In genomic region chr22:21726650-21727049, GRCh38 we compare ENCODE assay signal across 8 cellular contexts. TPM values are rescaled to one million over a fixed set of nuclear protein-coding genes. Genes with fewer than 3 reads are reported as not detected.
DNase-seq lines count a peak whose midpoint lies in the region; ATAC-seq, FAIRE-seq and TF ChIP-seq lines count a peak whose summit lies in the region.

No MANE protein-coding gene starts in this region.

- H3K4me1 Mint-ChIP-seq in astrocyte (ENCODE audit: low read depth, unreplicated experiment): no peaks in the 10 kb centered on the region
- H3K4me1 Mint-ChIP-seq in neural progenitor cell: peaks cover 5% of the 10 kb centered on the region

- H3K4me3 ChIP-seq in astrocyte (ENCODE audit: insufficient read depth, low read depth, low read length) (no peak overlapping the region), neural progenitor cell (no peak overlapping the region), ovary (no peak overlapping the region), ascending aorta (no peak overlapping the region)

- DNase-seq in activated CD4-positive, CD25-positive, alpha-beta regulatory T cell (lab: John Stamatoyannopoulos, UW): no peak
- DNase-seq in NCI-H460 (ENCODE audit: extremely low read depth, low read depth) (peak; percentile 27), astrocyte (ENCODE audit: low read depth) (no peak), neural progenitor cell (ENCODE audit: low spot score) (peak; percentile 81), ovary (no peak), ascending aorta (ENCODE audit: low spot score in 2 of 2) (no peak)

- H3K79me2 ChIP-seq in astrocyte (ENCODE audit: insufficient read depth, low read length) (no peaks in the 10 kb centered on the region), neural progenitor cell (ENCODE audit: low read depth) (peaks cover 53% of the 10 kb centered on the region)

- H3K4me1 ChIP-seq in astrocyte (ENCODE audit: insufficient read depth, low read length) (no peaks in the 10 kb centered on the region), neural progenitor cell (no peaks in the 10 kb centered on the region), ovary (ENCODE audit: insufficient read depth) (peaks cover 3% of the 10 kb centered on the region), ascending aorta (no peaks in the 10 kb centered on the region)

- no peaks in the 10 kb centered on the region for H3K9me3 Mint-ChIP-seq in astrocyte (ENCODE audit: unreplicated experiment)
- no peaks in the 10 kb centered on the region for H3K9me3 Mint-ChIP-seq in neural progenitor cell

- no peaks in the 10 kb centered on the region for H3K36me3 ChIP-seq in astrocyte (ENCODE audit: insufficient read depth, low read length)
- H3K36me3 ChIP-seq in neural progenitor cell: no peaks in the 10 kb centered on the region
- H3K36me3 ChIP-seq in ovary: no peaks in the 10 kb centered on the region
- no peaks in the 10 kb centered on the region for H3K36me3 ChIP-seq in ascending aorta

- H3K27ac Mint-ChIP-seq in astrocyte (ENCODE audit: unreplicated experiment) (no peak overlapping the region), neural progenitor cell (no peak overlapping the region)

- no peaks in the 10 kb centered on the region for H3K9me3 ChIP-seq in astrocyte (ENCODE audit: insufficient read depth, low read depth, low read length)
- H3K9me3 ChIP-seq in neural progenitor cell (ENCODE audit: low read depth): no peaks in the 10 kb centered on the region
- no peaks in the 10 kb centered on the region for H3K9me3 ChIP-seq in ovary
- no peaks in the 10 kb centered on the region for H3K9me3 ChIP-seq in ascending aorta

- WGBS in ovary, 3 donors: 85 to 88% (median 87%) methylated on average over 5 of the region's 5 CpGs

- FAIRE-seq in astrocyte (lab: Jason Lieb, UNC): no peak

- H3K27me3 ChIP-seq in astrocyte (ENCODE audit: insufficient read depth, low read length) (no peaks in the 10 kb centered on the region), neural progenitor cell (no peaks in the 10 kb centered on the region), ovary (no peaks in the 10 kb centered on the region), ascending aorta (no peaks in the 10 kb centered on the region)

- peak; percentile 32 to 56 for ATAC-seq in activated CD4-positive, CD25-positive, alpha-beta regulatory T cell treated with anti-CD3 and anti-CD28 coated beads, Interleukin-2, amount 50 U/mL, for 24 hours
- ATAC-seq in GM19467 (IDR thresholded peaks at IDR 0.05; ENCODE audit: unreplicated experiment): no peak

- H3K36me3 Mint-ChIP-seq in astrocyte (ENCODE audit: low read depth, unreplicated experiment): no peaks in the 10 kb centered on the region
- no peaks in the 10 kb centered on the region for H3K36me3 Mint-ChIP-seq in neural progenitor cell

- H4K20me1 ChIP-seq in astrocyte (ENCODE audit: insufficient read depth, low read length): no peaks in the 10 kb centered on the region
- H4K20me1 ChIP-seq in neural progenitor cell (ENCODE audit: low read depth): peaks cover 65% of the 10 kb centered on the region

- no peak overlapping the region for H3K4me2 ChIP-seq in astrocyte (ENCODE audit: low read length)
- H3K4me2 ChIP-seq in neural progenitor cell: no peak overlapping the region

- H2AFZ ChIP-seq in astrocyte (ENCODE audit: low read depth, low read length) (no peak overlapping the region), neural progenitor cell (replicated peaks) (no peak overlapping the region)

- no peak overlapping the region for H3K9ac ChIP-seq in astrocyte (ENCODE audit: low read length)
- H3K9ac ChIP-seq in neural progenitor cell: no peak overlapping the region

- no peak for TF ChIP-seq EP300 in ovary (IDR thresholded peaks at IDR 0.05)

- TF ChIP-seq CTCF in astrocyte (IDR thresholded peaks at IDR 0.05; ENCODE audit: insufficient read depth, low read depth, low read length): peak; percentile 16
- peak; percentile 56 for TF ChIP-seq CTCF in neural progenitor cell (IDR thresholded peaks at IDR 0.05)
- no peak for TF ChIP-seq CTCF in ovary (IDR thresholded peaks at IDR 0.05)
- no peak for TF ChIP-seq CTCF in ascending aorta (IDR thresholded peaks at IDR 0.05)

- H3K27ac ChIP-seq in astrocyte (ENCODE audit: low read depth, low read length) (no peak overlapping the region), neural progenitor cell (no peak overlapping the region), ovary (no peak overlapping the region), ascending aorta (no peak overlapping the region)

- H3F3A ChIP-seq in neural progenitor cell (ENCODE audit: low read depth): peaks cover 8% of the 10 kb centered on the region

- H3K27me3 Mint-ChIP-seq in astrocyte (ENCODE audit: low read depth, unreplicated experiment) (peaks cover 8% of the 10 kb centered on the region), neural progenitor cell (ENCODE audit: insufficient read depth, low read depth) (no peaks in the 10 kb centered on the region)

- no peak for TF ChIP-seq POLR2A in ovary (IDR thresholded peaks at IDR 0.05)

- intact Hi-C loops in ovary (cut with DNase I) (no loop called here), ascending aorta (cut with DNase I) (no loop called here)

- H3K4me3 Mint-ChIP-seq in astrocyte (ENCODE audit: unreplicated experiment): no peak overlapping the region
- no peak overlapping the region for H3K4me3 Mint-ChIP-seq in neural progenitor cell

RNA-seq across cellular contexts. Expression of gene YPEL1, which starts 8.9 kb away (rescaled TPM):
- 1.2 and 2.9 TPM in 2 replicates for total RNA-seq in NCI-H460 (2014; rRNA removed; shearing (Covaris generic))
- 0.36 TPM in 1 of 2 replicates, not detected in the other for polyA plus RNA-seq in NCI-H460 (2014; cell fraction: nucleus; rRNA removed)
- total RNA-seq in astrocyte (0.82 and 0.86 TPM in 2 replicates), neural progenitor cell (ENCODE audit: low replicate concordance) (32.2 and 39.1 TPM in 2 replicates), ovary (10 to 100 TPM in 2 of 7 donors, 1 to 10 TPM in 5; 2.9 to 11.4 (median 7.0) TPM), ascending aorta (1.1 TPM)
- 10 to 100 TPM in 1 of 2 donors, 1 to 10 TPM in 1; 8.5 to 10.2 TPM for polyA plus RNA-seq in ovary

Comparison
In these comparisons a context has a peak if more than half of its experiments do, and no peak if none do; other contexts are left out.
1. DNase-seq: peak in NCI-H460 (single experiment) and neural progenitor cell (single experiment); none in activated CD4-positive, CD25-positive, alpha-beta regulatory T cell (0 of 4), astrocyte (single experiment), ovary (0 of 5) and ascending aorta (0 of 2).
2. CTCF ChIP-seq: peak in astrocyte (single experiment) and neural progenitor cell (single experiment); none in ovary (0 of 3) and ascending aorta (0 of 3).